1 cellular context compared by ENCODE assay signal in genomic region chr16:17345043-17345442, GRCh38.
TF ChIP-seq lines count a peak whose summit lies in the region.

No MANE protein-coding gene starts in this region.

TF ChIP-seq in SK-N-SH, 30 proteins besides CTCF, POLR2A, EP300 and RAD21 (continued from another document):
- TF ChIP-seq FOXJ3 (CRISPR knock-in tag; IDR thresholded peaks at IDR 0.05): no peak
- TF ChIP-seq PBX3 (IDR thresholded peaks at IDR 0.05): no peak
- TF ChIP-seq MEF2A (IDR thresholded peaks at IDR 0.05; ENCODE audit: borderline replicate concordance, low read depth): no peak
- TF ChIP-seq MAX (IDR thresholded peaks at IDR 0.05; ENCODE audit: low read depth): no peak
- TF ChIP-seq, protein P1, sequence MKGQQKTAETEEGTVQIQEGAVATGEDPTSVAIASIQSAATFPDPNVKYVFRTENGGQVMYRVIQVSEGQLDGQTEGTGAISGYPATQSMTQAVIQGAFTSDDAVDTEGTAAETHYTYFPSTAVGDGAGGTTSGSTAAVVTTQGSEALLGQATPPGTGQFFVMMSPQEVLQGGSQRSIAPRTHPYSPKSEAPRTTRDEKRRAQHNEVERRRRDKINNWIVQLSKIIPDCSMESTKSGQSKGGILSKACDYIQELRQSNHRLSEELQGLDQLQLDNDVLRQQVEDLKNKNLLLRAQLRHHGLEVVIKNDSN (IDR thresholded peaks at IDR 0.05; ENCODE audit: borderline replicate concordance, low read depth): no peak
- TF ChIP-seq, protein P2, sequence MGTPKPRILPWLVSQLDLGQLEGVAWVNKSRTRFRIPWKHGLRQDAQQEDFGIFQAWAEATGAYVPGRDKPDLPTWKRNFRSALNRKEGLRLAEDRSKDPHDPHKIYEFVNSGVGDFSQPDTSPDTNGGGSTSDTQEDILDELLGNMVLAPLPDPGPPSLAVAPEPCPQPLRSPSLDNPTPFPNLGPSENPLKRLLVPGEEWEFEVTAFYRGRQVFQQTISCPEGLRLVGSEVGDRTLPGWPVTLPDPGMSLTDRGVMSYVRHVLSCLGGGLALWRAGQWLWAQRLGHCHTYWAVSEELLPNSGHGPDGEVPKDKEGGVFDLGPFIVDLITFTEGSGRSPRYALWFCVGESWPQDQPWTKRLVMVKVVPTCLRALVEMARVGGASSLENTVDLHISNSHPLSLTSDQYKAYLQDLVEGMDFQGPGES (IDR thresholded peaks at IDR 0.05; ENCODE audit: low read depth, low read length): no peak
- no peak for TF ChIP-seq ELF1 (IDR thresholded peaks at IDR 0.05)
- TF ChIP-seq EZH2phosphoT487 (IDR thresholded peaks at IDR 0.05; ENCODE audit: borderline replicate concordance, low read depth): no peak
- no peak for TF ChIP-seq SIN3A (IDR thresholded peaks at IDR 0.05; ENCODE audit: borderline replicate concordance, low read depth, low read length)
- TF ChIP-seq RFX5 (IDR thresholded peaks at IDR 0.05; ENCODE audit: low read length): no peak
- no peak for TF ChIP-seq NFIC (IDR thresholded peaks at IDR 0.05; ENCODE audit: borderline replicate concordance)
